In genomic region chr10:102997998-102998397, GRCh38 we compare ENCODE assay signal across 1 cellular context.
TF ChIP-seq lines count a peak whose summit lies in the region.

No MANE protein-coding gene starts in this region.

TF ChIP-seq in WTC11, 78 proteins besides CTCF, POLR2A, EP300 and RAD21 (continued from another document):
- TF ChIP-seq ZNF671 (CRISPR knock-in tag; IDR thresholded peaks at IDR 0.05) (no peak), TP53 (CRISPR knock-in tag; IDR thresholded peaks at IDR 0.05) (no peak), ATF6 (CRISPR knock-in tag; IDR thresholded peaks at IDR 0.05) (no peak), CDX4 (CRISPR knock-in tag; IDR thresholded peaks at IDR 0.05; ENCODE audit: borderline replicate concordance) (no peak), ZNF423 (CRISPR knock-in tag; IDR thresholded peaks at IDR 0.05) (no peak), ZSCAN18 (CRISPR knock-in tag; IDR thresholded peaks at IDR 0.05) (no peak), CREB1 (CRISPR knock-in tag; IDR thresholded peaks at IDR 0.05) (no peak)
